In the genomic region with DNA sequence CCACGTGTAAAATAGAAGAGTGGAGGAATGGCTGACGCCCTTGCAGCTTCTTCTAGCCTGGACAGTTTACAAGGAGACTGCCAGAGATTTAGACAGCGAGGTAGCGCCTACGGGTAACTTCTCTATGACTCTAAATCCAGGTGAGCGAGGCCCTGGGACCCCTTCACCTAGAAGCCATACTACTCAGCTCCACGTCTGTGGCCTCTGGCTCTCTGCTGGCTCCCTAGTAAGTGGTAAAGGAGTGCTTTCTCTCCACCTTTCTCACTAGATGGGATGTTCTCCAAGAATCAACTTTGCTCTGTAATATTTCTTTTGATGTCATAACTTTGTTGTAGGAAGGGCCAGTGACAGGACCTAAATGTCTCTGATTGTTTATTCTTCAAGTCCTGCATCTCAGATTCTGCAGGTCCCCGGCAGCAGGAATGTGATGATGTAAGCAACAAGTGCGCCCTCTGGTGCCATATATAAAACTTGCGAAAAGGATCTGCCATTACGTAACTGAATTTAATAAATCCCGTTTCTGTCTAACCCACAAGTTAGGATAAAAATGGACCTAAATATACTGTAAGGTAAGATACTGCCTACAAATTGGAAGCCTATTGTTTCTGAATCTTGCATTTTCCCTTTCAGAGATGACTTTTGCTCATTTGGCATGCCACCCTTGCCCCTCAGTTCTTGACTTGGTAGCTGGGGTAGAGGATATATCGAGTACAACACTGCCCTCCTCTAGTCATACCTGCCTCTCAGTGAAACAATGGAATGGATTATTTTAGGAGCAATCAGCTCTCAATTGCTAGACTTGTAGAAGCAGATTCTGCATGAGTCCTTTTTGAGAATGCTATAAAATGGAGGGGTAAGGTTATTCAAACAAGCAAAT, we compare ENCODE assay signal across 9 cellular contexts. TPM values are rescaled to one million over a fixed set of nuclear protein-coding genes. Genes with fewer than 3 reads are reported as not detected.
DNase-seq lines count a peak whose midpoint lies in the region; ATAC-seq and TF ChIP-seq lines count a peak whose summit lies in the region.
"Had no signal": no experiment of that assay in that cellular context is flagged by ENCODE, and none has a peak within 500 bp of the region (broad histone marks: within the 10 kb centered on the region; RNA-seq: fewer than 3 reads in every experiment).

No MANE protein-coding gene starts in this region.

- TF ChIP-seq CTCF in GM20000 (IDR thresholded peaks at IDR 0.05; ENCODE audit: extremely low read depth, missing control alignments) (peak; percentile 43), WTC11 (IDR thresholded peaks at IDR 0.05) (peak; percentile 18; the same call in 1 of the 2 replicates), fibroblast of mammary gland (conservative IDR thresholded peaks at IDR 0.05; ENCODE audit: control insufficient read depth, insufficient read depth, low read depth, low read length) (peak; percentile 58), sigmoid colon (IDR thresholded peaks at IDR 0.05) (peak in 2 of 4 experiments; percentile 15 to 16)

- TF ChIP-seq EP300 in sigmoid colon (IDR thresholded peaks at IDR 0.05), result no peak

- H3K4me1 Mint-ChIP-seq in WTC11, result peaks cover 2% of the 10 kb centered on the region; the same call in 1 of the 2 replicates

- H3K9me3 Mint-ChIP-seq in WTC11, result no peaks in the 10 kb centered on the region

- peaks cover 37% of the 10 kb centered on the region for H3K27me3 Mint-ChIP-seq in WTC11 (ENCODE audit: low read depth)

- ATAC-seq in WTC11 (peak; percentile 88), GM18498 (IDR thresholded peaks at IDR 0.05; ENCODE audit: unreplicated experiment) (no peak)

- no peaks in the 10 kb centered on the region for H3K27me3 ChIP-seq in sigmoid colon
- H3K27me3 ChIP-seq: SJSA1 had no signal

- CTCF ChIA-PET in WTC11 (lab: Charles Lee), result interaction anchor here (0.5 to 3.1 kb wide), 19 partner anchors 8 to 637 kb away, joined by 3 to 52 read pairs (median 4); a partner anchor contains a TSS

- POLR2A ChIA-PET in WTC11 (lab: Charles Lee), result no interaction called here

- DNase-seq in COLO668 (lab: John Stamatoyannopoulos, UW; ENCODE audit: unreplicated experiment), result peak; percentile 50
- peak; percentile 60 for DNase-seq in GM20000 (ENCODE audit: low spot score)
- peak; percentile 26 for DNase-seq in NCI-H2107 treated with DMSO at 0.1 percent for 48 hours (lab: John Stamatoyannopoulos, UW; ENCODE audit: unreplicated experiment)
- DNase-seq in WTC11 (ENCODE audit: low spot score), result peak; percentile 45
- DNase-seq in fibroblast of mammary gland (ENCODE audit: low read depth), result peak; percentile 72
- DNase-seq in nucleus accumbens (lab: John Stamatoyannopoulos, UW), result peak in 36 of 56 donors; percentile 6 to 81 (median 32)
- DNase-seq in sigmoid colon, result no peak

- H3K4me1 ChIP-seq in sigmoid colon, result no peaks in the 10 kb centered on the region
- H3K4me1 ChIP-seq: SJSA1 had no signal

- H3K36me3 Mint-ChIP-seq in WTC11, result no peaks in the 10 kb centered on the region

- H3K9me3 ChIP-seq in sigmoid colon, result no peaks in the 10 kb centered on the region
- H3K9me3 ChIP-seq: SJSA1 had no signal

- H3K36me3 ChIP-seq in sigmoid colon, result no peaks in the 10 kb centered on the region
- H3K36me3 ChIP-seq: SJSA1 had no signal

- 37 to 42% methylated on average over 13 of the region's 13 CpGs for WGBS in sigmoid colon, 2 donors

- H3K27ac Mint-ChIP-seq in WTC11, result no peak overlapping the region

- H3K27ac ChIP-seq in sigmoid colon, result no peak overlapping the region
- H3K27ac ChIP-seq: SJSA1 had no signal

- intact Hi-C loops in sigmoid colon (cut with DNase I), result no loop called here

- H3K4me3 ChIP-seq in fibroblast of mammary gland (ENCODE audit: control insufficient read depth, low read depth, low read length), result no peak overlapping the region
- no peak overlapping the region for H3K4me3 ChIP-seq in sigmoid colon
- H3K4me3 ChIP-seq: SJSA1 had no signal

- TF ChIP-seq POLR2A in sigmoid colon (IDR thresholded peaks at IDR 0.05), result no peak

- H3K4me3 Mint-ChIP-seq in WTC11, result no peak overlapping the region

TF ChIP-seq in WTC11, 78 proteins besides CTCF, POLR2A, EP300 and RAD21:
- TF ChIP-seq, protein P1, sequence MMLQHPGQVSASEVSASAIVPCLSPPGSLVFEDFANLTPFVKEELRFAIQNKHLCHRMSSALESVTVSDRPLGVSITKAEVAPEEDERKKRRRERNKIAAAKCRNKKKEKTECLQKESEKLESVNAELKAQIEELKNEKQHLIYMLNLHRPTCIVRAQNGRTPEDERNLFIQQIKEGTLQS (CRISPR knock-in tag; conservative IDR thresholded peaks at IDR 0.05), result no peak
- 0 out of 2 replicates have a peak, but pooled peaks have one; percentile 15 for TF ChIP-seq GABPB1 (CRISPR knock-in tag; IDR thresholded peaks at IDR 0.05)
TF ChIP-seq in WTC11: peak in this region for 1.

RNA-seq across cellular contexts. Expression of a gene that starts 11.0 kb away (rescaled TPM):
- total RNA-seq in WTC11 (2021) (4.5 to 7.4 TPM (median 6.7 TPM) in 3 replicates), sigmoid colon (1 to 10 TPM in 1 of 4 donors, under 1 TPM in 3; 0.33 to 1.1 (median 0.69) TPM)
- under 1 TPM in 1 of 3 donors, not detected in 2; 0.39 TPM for polyA plus RNA-seq in sigmoid colon
- total RNA-seq: SJSA1 had no signal
